ENCODE assay signal across 15 cellular contexts in the genomic region with DNA sequence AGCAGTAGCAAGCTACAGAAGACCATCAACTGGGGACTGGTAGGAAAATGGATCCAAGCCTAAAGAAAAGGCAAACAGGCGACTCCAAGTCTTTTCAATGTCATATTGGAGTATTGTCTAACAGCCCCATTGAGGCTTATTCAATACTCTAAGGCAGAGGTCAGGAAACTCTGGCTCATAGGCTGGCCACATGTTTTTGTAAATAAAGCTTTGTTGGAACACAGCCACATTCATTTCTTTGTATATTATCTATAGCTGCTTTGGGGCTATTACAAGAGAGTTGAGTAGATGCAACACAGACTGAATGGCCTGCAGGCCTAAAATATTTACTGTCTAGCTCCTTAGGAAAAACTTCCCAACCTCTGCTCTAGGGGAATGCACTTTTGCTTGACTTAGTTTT.
A peak's percentile ranks its signal among the peaks of the same experiment; 100 is the strongest.
DNase-seq lines count a peak whose midpoint lies in the region; ATAC-seq and TF ChIP-seq lines count a peak whose summit lies in the region.
"Had no signal": no experiment of that assay in that cellular context is flagged by ENCODE, and none has a peak within 500 bp of the region (broad histone marks: within the 10 kb centered on the region; RNA-seq: fewer than 3 reads in every experiment).

No MANE protein-coding gene starts in this region.

- DNase-seq in HCEC 1CT, result peak; percentile 50
- DNase-seq in choroid plexus epithelial cell (ENCODE audit: low read depth), result peak; percentile 39
- peak in 1 of 2 donors; percentile 54 for DNase-seq in fibroblast of lung (ENCODE audit: low read depth in 2 of 2)
- peak; percentile 25 to 27 for DNase-seq in lung microvascular endothelial cell (ENCODE audit: low read depth in 2 of 2)
- no peak for DNase-seq in stomach
- no peak for DNase-seq in NCI-H82 treated with DMSO at 0.1 percent for 48 hours (lab: John Stamatoyannopoulos, UW; ENCODE audit: unreplicated experiment)
- no peak for DNase-seq in glutamatergic neuron
- DNase-seq: BE2C; CD4-positive, alpha-beta memory T cell; DMS153; DMS79 treated with DMSO at 0.1 percent for 48 hours; EL; GF-D8 had no signal

- no peak overlapping the region for H3K4me2 ChIP-seq in fibroblast of lung (ENCODE audit: extremely low read depth, insufficient read depth, low read length)

- H3K27me3 ChIP-seq in fibroblast of lung (ENCODE audit: control insufficient read depth, insufficient read depth, low read length) (no peaks in the 10 kb centered on the region), stomach (no peaks in the 10 kb centered on the region)
- H3K27me3 ChIP-seq: BE2C had no signal

- no peak for TF ChIP-seq CTCF in choroid plexus epithelial cell (conservative IDR thresholded peaks at IDR 0.05; ENCODE audit: low read depth, low read length)
- TF ChIP-seq CTCF in fibroblast of lung (conservative IDR thresholded peaks at IDR 0.05 in 1 of 2, IDR thresholded peaks at IDR 0.05 in 1 of 2; ENCODE audit: low read depth in 1 of 2, low read length in 2 of 2), result no peak
- TF ChIP-seq CTCF in stomach (IDR thresholded peaks at IDR 0.05), result no peak
- no peak for TF ChIP-seq CTCF in glutamatergic neuron (IDR thresholded peaks at IDR 0.05; ENCODE audit: partially characterized antibody, unreplicated experiment)

- H3K27ac Mint-ChIP-seq in glutamatergic neuron (ENCODE audit: unreplicated experiment), result no peak overlapping the region
- H3K27ac Mint-ChIP-seq: CD4-positive, alpha-beta memory T cell had no signal

- no peaks in the 10 kb centered on the region for H3K4me1 ChIP-seq in fibroblast of lung (ENCODE audit: control insufficient read depth, extremely low read depth, insufficient read depth, low read length)
- H3K4me1 ChIP-seq in stomach, result no peaks in the 10 kb centered on the region
- H3K4me1 ChIP-seq: BE2C had no signal

- peak overlapping the region; percentile 12 for H2AFZ ChIP-seq in fibroblast of lung (ENCODE audit: low read length)

- no peaks in the 10 kb centered on the region for H3K9me3 Mint-ChIP-seq in glutamatergic neuron (ENCODE audit: unreplicated experiment)

- no peaks in the 10 kb centered on the region for H3K4me1 Mint-ChIP-seq in glutamatergic neuron (ENCODE audit: low read depth, unreplicated experiment)
- H3K4me1 Mint-ChIP-seq: CD4-positive, alpha-beta memory T cell had no signal

- no peaks in the 10 kb centered on the region for H3K27me3 Mint-ChIP-seq in glutamatergic neuron (ENCODE audit: unreplicated experiment)

- ATAC-seq in HG02623 (IDR thresholded peaks at IDR 0.05; ENCODE audit: unreplicated experiment), result no peak

- no peak overlapping the region for H3K9ac ChIP-seq in fibroblast of lung (ENCODE audit: insufficient read depth, low read length)

- H3K79me2 ChIP-seq in fibroblast of lung (ENCODE audit: control insufficient read depth, insufficient read depth, low read length), result no peaks in the 10 kb centered on the region

- 76 to 89% (median 85%) methylated on average over 1 of the region's 1 CpG for WGBS in stomach, 5 donors

- H3K36me3 Mint-ChIP-seq in glutamatergic neuron (ENCODE audit: unreplicated experiment), result no peaks in the 10 kb centered on the region
- H3K36me3 Mint-ChIP-seq: CD4-positive, alpha-beta memory T cell had no signal

- TF ChIP-seq EP300 in stomach (IDR thresholded peaks at IDR 0.05), result no peak

- H3K9me3 ChIP-seq in fibroblast of lung (ENCODE audit: control insufficient read depth, insufficient read depth, low read depth, low read length), result no peaks in the 10 kb centered on the region
- H3K9me3 ChIP-seq in stomach, result no peaks in the 10 kb centered on the region
- H3K9me3 ChIP-seq: BE2C had no signal

- H4K20me1 ChIP-seq in fibroblast of lung (ENCODE audit: control insufficient read depth, extremely low read depth, insufficient read depth, low read length), result no peaks in the 10 kb centered on the region

- H3K4me3 ChIP-seq in choroid plexus epithelial cell (ENCODE audit: low read depth, low read length) (no peak overlapping the region), fibroblast of lung (replicated peaks in 1 of 4; ENCODE audit: control extremely low read depth in 1 of 4, insufficient read depth in 1 of 4, low read depth in 3 of 4, low read length in 4 of 4) (no peak overlapping the region), stomach (no peak overlapping the region)

- H3K27ac ChIP-seq in fibroblast of lung (ENCODE audit: insufficient read depth, low read length) (no peak overlapping the region), stomach (no peak overlapping the region)
- H3K27ac ChIP-seq: C4-2B had no signal

- H3K36me3 ChIP-seq in fibroblast of lung (ENCODE audit: control insufficient read depth, insufficient read depth, low read length) (no peaks in the 10 kb centered on the region), stomach (no peaks in the 10 kb centered on the region)
- H3K36me3 ChIP-seq: BE2C had no signal

- no peak overlapping the region for H3K4me3 Mint-ChIP-seq in glutamatergic neuron (ENCODE audit: unreplicated experiment)
- H3K4me3 Mint-ChIP-seq: CD4-positive, alpha-beta memory T cell had no signal

- no peak for TF ChIP-seq POLR2A in stomach (IDR thresholded peaks at IDR 0.05)

- intact Hi-C loops in stomach (cut with DNase I; ENCODE audit: low total_unique reads), result no loop called here

Comparison
In these comparisons a context has a peak if more than half of its experiments do, and no peak if none do; other contexts are left out.
1. DNase-seq: peak in HCEC 1CT (single experiment), choroid plexus epithelial cell (single experiment) and lung microvascular endothelial cell (2 of 2); none in stomach (single experiment), NCI-H82 treated with DMSO at 0.1 percent for 48 hours (single experiment) and glutamatergic neuron (single experiment).